In the genomic region with DNA sequence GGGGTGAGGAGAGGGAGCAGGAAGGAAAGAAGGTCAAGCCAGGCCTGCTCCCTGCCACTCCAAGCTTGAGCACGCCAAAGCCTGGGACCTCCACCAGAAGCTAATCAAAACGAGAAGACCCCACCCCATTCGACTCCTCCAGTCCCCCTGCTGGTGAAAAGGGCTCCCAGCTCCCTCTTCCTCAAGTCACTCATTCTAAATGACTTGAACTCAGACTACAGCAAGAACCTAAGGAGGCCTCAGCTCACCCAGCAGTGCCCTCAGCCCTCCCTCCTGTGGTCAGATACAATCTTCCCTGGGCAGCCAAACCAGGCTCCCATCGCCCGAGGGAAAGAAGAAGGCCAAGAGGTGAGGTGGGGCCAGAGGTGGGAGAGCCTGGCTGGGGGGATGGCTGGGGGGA, we compare ENCODE assay signal across 8 cellular contexts. TPM values are rescaled to one million over a fixed set of nuclear protein-coding genes. Genes with fewer than 3 reads are reported as not detected.
DNase-seq lines count a peak whose midpoint lies in the region; ATAC-seq, FAIRE-seq and TF ChIP-seq lines count a peak whose summit lies in the region.

No MANE protein-coding gene starts in this region.

- WGBS in pancreas, 2 donors = 46 to 52% methylated on average over 5 of the region's 5 CpGs

- peak; percentile 41 to 48 for TF ChIP-seq CTCF in Caco-2 (IDR thresholded peaks at IDR 0.05; ENCODE audit: insufficient read depth in 1 of 2, low read depth in 1 of 2, low read length in 1 of 2, severe bottlenecking in 1 of 2, unreplicated experiment in 1 of 2)
- no peak for TF ChIP-seq CTCF in pancreas (IDR thresholded peaks at IDR 0.05)

- H3K9me3 Mint-ChIP-seq in Caco-2 (ENCODE audit: unreplicated experiment) = no peaks in the 10 kb centered on the region

- BruUV-seq in Caco-2 (replicated peaks; lab: Mats Ljungman, UMichigan) = no TSS peak

- H3K4me1 ChIP-seq in Caco-2 = peaks cover 4% of the 10 kb centered on the region; the same call in 1 of the 2 replicates
- peaks cover 0 to 32% (median 0%) of the 10 kb centered on the region in 3 donors for H3K4me1 ChIP-seq in pancreas

- H3K4me3 ChIP-seq in Caco-2 (ENCODE audit: low read depth, low read length) (no peak overlapping the region), pancreas (no peak overlapping the region)

- no peaks in the 10 kb centered on the region for H3K9me3 ChIP-seq in Caco-2
- H3K9me3 ChIP-seq in pancreas = no peaks in the 10 kb centered on the region

- FAIRE-seq in pancreas (lab: Jason Lieb, UNC) = no peak

- intact Hi-C loops in Caco-2 (cut with micrococcal nuclease; ENCODE audit: unreplicated experiment) (no loop called here), pancreas (cut with DNase I) (no loop called here)

- H3K36me3 ChIP-seq in Caco-2 (ENCODE audit: control insufficient read depth, insufficient read depth, low read length) (peaks cover 2% of the 10 kb centered on the region; the same call in 1 of the 2 replicates), pancreas (no peaks in the 10 kb centered on the region)

- POLR2A ChIA-PET in Caco-2 (lab: Charles Lee) = no interaction called here

- H3K27me3 ChIP-seq in Caco-2 (replicated peaks; ENCODE audit: control insufficient read depth, insufficient read depth, low read length) (no peaks in the 10 kb centered on the region), pancreas (no peaks in the 10 kb centered on the region)

- H3K27ac ChIP-seq in pancreas = peak overlapping the region; percentile 46 to 81 (median 67)

- no peak overlapping the region for H3K4me3 Mint-ChIP-seq in Caco-2 (ENCODE audit: unreplicated experiment)

- H3K4me1 Mint-ChIP-seq in Caco-2 (ENCODE audit: low read depth, unreplicated experiment) = no peaks in the 10 kb centered on the region

- no peak overlapping the region for H3K27ac Mint-ChIP-seq in Caco-2 (ENCODE audit: unreplicated experiment)

- DNase-seq in Caco-2 (no peak), OCI-M1 (lab: John Stamatoyannopoulos, UW) (peak; percentile 66), dermis blood vessel endothelial cell (peak; percentile 55), pancreas (no peak), DMS53 (lab: John Stamatoyannopoulos, UW) (no peak), HCEC 1CT (no peak), anterior cingulate cortex (lab: John Stamatoyannopoulos, UW) (no peak)

- CTCF ChIA-PET in Caco-2 (lab: Charles Lee) = interaction anchor here (0.5 to 3.9 kb wide), 8 partner anchors 9 to 990 kb away, joined by 3 to 26 read pairs (median 4); partner anchors contain the start of gene VDR

- ATAC-seq in pancreas (peak in 1 of 4 donors; percentile 5), GM21737 (IDR thresholded peaks at IDR 0.05; ENCODE audit: unreplicated experiment) (no peak)

- peaks cover 22% of the 10 kb centered on the region for H3K36me3 Mint-ChIP-seq in Caco-2 (ENCODE audit: insufficient read depth, unreplicated experiment)

- no peaks in the 10 kb centered on the region for H3K27me3 Mint-ChIP-seq in Caco-2 (ENCODE audit: insufficient read depth, unreplicated experiment)

RNA-seq across cellular contexts. Expression of gene HDAC7, which starts 17.4 kb away (rescaled TPM):
- total RNA-seq in Caco-2 (2022) (71.2 and 71.9 TPM in 2 replicates), dermis blood vessel endothelial cell (55.0 and 75.4 TPM in 2 replicates), pancreas (10 to 100 TPM; 17.9 to 45.5 (median 20.1) TPM)
- 10 to 100 TPM; 36.6 to 48.1 TPM for polyA plus RNA-seq in pancreas

RNA-seq across cellular contexts. Expression of gene SLC48A1, which starts 29.3 kb away (rescaled TPM):
- total RNA-seq in Caco-2 (2022) (34.3 and 37.5 TPM in 2 replicates), dermis blood vessel endothelial cell (19.2 and 22.1 TPM in 2 replicates), pancreas (10 to 100 TPM; 12.2 to 17.2 (median 13.9) TPM)
- 10 to 100 TPM; 12.4 to 14.2 TPM for polyA plus RNA-seq in pancreas

RNA-seq across cellular contexts. Expression of gene RAPGEF3, which starts 43.6 kb away (rescaled TPM):
- 1.2 and 2.3 TPM in 2 replicates for total RNA-seq in Caco-2 (2022)
- 52.0 and 106 TPM in 2 replicates for total RNA-seq in dermis blood vessel endothelial cell
- total RNA-seq in pancreas = 1 to 10 TPM; 2.5 to 6.7 (median 5.0) TPM
- 10 to 100 TPM; 51.4 to 54.4 TPM for polyA plus RNA-seq in pancreas

Comparison
In these comparisons a context has a peak if more than half of its experiments do, and no peak if none do; other contexts are left out.
1. DNase-seq: peak in OCI-M1 (single experiment) and dermis blood vessel endothelial cell (single experiment); none in Caco-2 (0 of 2), pancreas (0 of 6), DMS53 (single experiment), HCEC 1CT (single experiment) and anterior cingulate cortex (0 of 58).
2. CTCF ChIP-seq: peak in Caco-2 (2 of 2); none in pancreas (0 of 4).